8 cellular contexts compared by ENCODE assay signal in the genomic region with DNA sequence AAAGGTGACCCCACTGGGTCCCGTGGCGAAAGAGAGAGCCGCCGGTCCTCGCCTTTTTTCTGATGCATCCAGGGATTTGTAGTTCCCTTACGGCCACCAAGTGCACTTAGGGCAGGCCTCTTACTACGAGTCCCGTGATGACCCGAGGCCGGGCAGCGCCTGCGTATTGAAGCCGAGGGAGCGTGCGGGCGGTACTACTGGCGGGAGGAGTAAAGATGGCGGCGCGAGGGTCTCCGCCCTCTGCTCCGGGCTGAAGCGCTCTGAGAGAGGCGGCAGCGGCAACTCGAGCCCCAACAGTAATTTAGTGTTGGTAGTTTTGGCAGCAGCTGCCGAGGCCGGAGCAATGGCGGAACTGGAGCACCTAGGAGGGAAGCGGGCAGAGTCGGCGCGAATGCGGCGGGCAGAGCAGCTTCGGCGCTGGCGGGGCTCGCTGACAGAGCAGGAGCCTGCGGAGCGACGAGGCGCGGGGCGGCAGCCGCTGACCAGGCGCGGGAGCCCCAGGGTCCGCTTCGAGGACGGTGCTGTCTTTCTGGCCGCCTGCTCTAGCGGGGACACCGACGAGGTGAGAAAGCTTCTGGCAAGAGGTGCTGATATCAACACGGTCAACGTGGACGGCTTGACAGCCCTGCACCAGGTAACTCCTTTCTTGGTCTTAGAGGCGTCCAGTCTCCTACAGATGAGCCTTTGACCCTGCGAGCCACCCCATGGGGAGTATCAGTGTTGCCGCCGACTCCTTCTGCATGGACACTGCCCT. TPM values are rescaled to one million over a fixed set of nuclear protein-coding genes. Genes with fewer than 3 reads are reported as not detected.
DNase-seq lines count a peak whose midpoint lies in the region; TF ChIP-seq lines count a peak whose summit lies in the region.

A gene with protein sequence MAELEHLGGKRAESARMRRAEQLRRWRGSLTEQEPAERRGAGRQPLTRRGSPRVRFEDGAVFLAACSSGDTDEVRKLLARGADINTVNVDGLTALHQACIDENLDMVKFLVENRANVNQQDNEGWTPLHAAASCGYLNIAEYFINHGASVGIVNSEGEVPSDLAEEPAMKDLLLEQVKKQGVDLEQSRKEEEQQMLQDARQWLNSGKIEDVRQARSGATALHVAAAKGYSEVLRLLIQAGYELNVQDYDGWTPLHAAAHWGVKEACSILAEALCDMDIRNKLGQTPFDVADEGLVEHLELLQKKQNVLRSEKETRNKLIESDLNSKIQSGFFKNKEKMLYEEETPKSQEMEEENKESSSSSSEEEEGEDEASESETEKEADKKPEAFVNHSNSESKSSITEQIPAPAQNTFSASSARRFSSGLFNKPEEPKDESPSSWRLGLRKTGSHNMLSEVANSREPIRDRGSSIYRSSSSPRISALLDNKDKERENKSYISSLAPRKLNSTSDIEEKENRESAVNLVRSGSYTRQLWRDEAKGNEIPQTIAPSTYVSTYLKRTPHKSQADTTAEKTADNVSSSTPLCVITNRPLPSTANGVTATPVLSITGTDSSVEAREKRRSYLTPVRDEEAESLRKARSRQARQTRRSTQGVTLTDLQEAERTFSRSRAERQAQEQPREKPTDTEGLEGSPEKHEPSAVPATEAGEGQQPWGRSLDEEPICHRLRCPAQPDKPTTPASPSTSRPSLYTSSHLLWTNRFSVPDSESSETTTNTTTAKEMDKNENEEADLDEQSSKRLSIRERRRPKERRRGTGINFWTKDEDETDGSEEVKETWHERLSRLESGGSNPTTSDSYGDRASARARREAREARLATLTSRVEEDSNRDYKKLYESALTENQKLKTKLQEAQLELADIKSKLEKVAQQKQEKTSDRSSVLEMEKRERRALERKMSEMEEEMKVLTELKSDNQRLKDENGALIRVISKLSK (plus strand): TSS at position 191 of the 754 bp plus-strand sequence. CDS start 153 bp downstream, at position 344.

- DNase-seq in GM04503 (ENCODE audit: low read depth) (peak; percentile 97), HFFc6 (peak; percentile 99), NB4 (ENCODE audit: low read depth) (peak; percentile 99), SK-N-MC (ENCODE audit: low read depth, low spot score) (peak; percentile 85), germinal center (ENCODE audit: low spot score) (peak; percentile 86), nucleus accumbens (lab: John Stamatoyannopoulos, UW) (peak; percentile 78 to 100 (median 98)), suprapubic skin (ENCODE audit: low spot score in 2 of 2) (peak; percentile 99)
- DNase-seq in activated naive CD4-positive, alpha-beta T cell treated with anti-CD3 and anti-CD28 coated beads, Interleukin-2, amount 10 ng/mL, durations not matched to agents 7 days and 5 days: peak; percentile 98

- TF ChIP-seq POLR2A in NB4 (IDR thresholded peaks at IDR 0.05; ENCODE audit: extremely low read depth, insufficient read length) (peak; percentile 49), suprapubic skin (IDR thresholded peaks at IDR 0.05) (peak in 1 of 2 donors; percentile 45)

- peak within 1 kb of the TSS; percentile 80 for H3K9ac ChIP-seq in SK-N-MC (ENCODE audit: insufficient read length)

- H3K4me3 ChIP-seq in NB4 (ENCODE audit: low read depth, low read length): peak within 1 kb of the TSS; percentile 97
- peak within 1 kb of the TSS; percentile 89 for H3K4me3 ChIP-seq in SK-N-MC
- H3K4me3 ChIP-seq in suprapubic skin: peak within 1 kb of the TSS; percentile 99

- H3K27me3 Mint-ChIP-seq in HFFc6 (ENCODE audit: insufficient read depth): no peaks in the 10 kb centered on the region
- peaks cover 6% of the 10 kb centered on the region for H3K27me3 Mint-ChIP-seq in activated naive CD4-positive, alpha-beta T cell treated with anti-CD3 and anti-CD28 coated beads, Interleukin-2, amount 10 ng/mL, durations not matched to agents 7 days and 5 days

- peaks cover 12% of the 10 kb centered on the region for H3K4me1 ChIP-seq in suprapubic skin

- TF ChIP-seq EP300 in suprapubic skin (IDR thresholded peaks at IDR 0.05): no peak

- H3K36me3 ChIP-seq in SK-N-MC (ENCODE audit: insufficient read depth, low read length) (no peaks in the 10 kb centered on the region), suprapubic skin (no peaks in the 10 kb centered on the region)

- H3K4me3 Mint-ChIP-seq in HFFc6: peak within 1 kb of the TSS; percentile 93
- peak within 1 kb of the TSS; percentile 83 for H3K4me3 Mint-ChIP-seq in activated naive CD4-positive, alpha-beta T cell treated with anti-CD3 and anti-CD28 coated beads, Interleukin-2, amount 10 ng/mL, durations not matched to agents 7 days and 5 days

- H3K27ac ChIP-seq in SK-N-MC (peak within 1 kb of the TSS; percentile 27; the same call in 1 of the 2 replicates), suprapubic skin (peak within 1 kb of the TSS; percentile 90)

- no peaks in the 10 kb centered on the region for H3K9me3 Mint-ChIP-seq in HFFc6
- H3K9me3 Mint-ChIP-seq in activated naive CD4-positive, alpha-beta T cell treated with anti-CD3 and anti-CD28 coated beads, Interleukin-2, amount 10 ng/mL, durations not matched to agents 7 days and 5 days: no peaks in the 10 kb centered on the region

- WGBS in suprapubic skin: under 1% methylated on average over 13 of the region's 62 CpGs

- H3K27me3 ChIP-seq in suprapubic skin: no peaks in the 10 kb centered on the region

- no peak for TF ChIP-seq CTCF in HFFc6 (IDR thresholded peaks at IDR 0.05)
- TF ChIP-seq CTCF in NB4 (IDR thresholded peaks at IDR 0.05; ENCODE audit: low read depth, low read length): no peak
- TF ChIP-seq CTCF in suprapubic skin (IDR thresholded peaks at IDR 0.05): no peak

- H3K9me3 ChIP-seq in SK-N-MC (ENCODE audit: low read depth, low read length) (no peaks in the 10 kb centered on the region), suprapubic skin (no peaks in the 10 kb centered on the region)

- peak within 1 kb of the TSS; percentile 99 for H3K27ac Mint-ChIP-seq in HFFc6
- peak within 1 kb of the TSS; percentile 90 for H3K27ac Mint-ChIP-seq in activated naive CD4-positive, alpha-beta T cell treated with anti-CD3 and anti-CD28 coated beads, Interleukin-2, amount 10 ng/mL, durations not matched to agents 7 days and 5 days

- CTCF ChIA-PET in activated naive CD4-positive, alpha-beta T cell treated with anti-CD3 and anti-CD28 coated beads, Interleukin-2, amount 10 ng/mL, durations not matched to agents 7 days and 5 days (lab: Charles Lee): interaction anchor here (1.1 to 1.4 kb wide), 4 partner anchors 7 to 252 kb away, joined by 3 to 4 read pairs (median 4); partner anchors contain the start of gene UBE2T

- no peaks in the 10 kb centered on the region for H3K36me3 Mint-ChIP-seq in HFFc6 (ENCODE audit: low read depth)
- H3K36me3 Mint-ChIP-seq in activated naive CD4-positive, alpha-beta T cell treated with anti-CD3 and anti-CD28 coated beads, Interleukin-2, amount 10 ng/mL, durations not matched to agents 7 days and 5 days: no peaks in the 10 kb centered on the region

- H3K4me1 Mint-ChIP-seq in HFFc6 (ENCODE audit: low read depth): peaks cover 25% of the 10 kb centered on the region
- H3K4me1 Mint-ChIP-seq in activated naive CD4-positive, alpha-beta T cell treated with anti-CD3 and anti-CD28 coated beads, Interleukin-2, amount 10 ng/mL, durations not matched to agents 7 days and 5 days: peaks cover 25% of the 10 kb centered on the region

RNA-seq across cellular contexts. Expression of the gene that starts here (rescaled TPM):
- 1 to 10 TPM; 5.3 to 9.9 (median 6.9) TPM for total RNA-seq in HFFc6 (2021; fragmentation: NEBNext Ultra II Directional; extraction: Animal tissue kit (Norgen Biotek cat#: 25700))
- total RNA-seq in suprapubic skin: 10 to 100 TPM; 28.4 to 90.7 (median 30.8) TPM

Comparison
In these comparisons a context has a peak if more than half of its experiments do, and no peak if none do; other contexts are left out.
1. Peak in every context shown above with its lines: DNase-seq, H3K4me3 ChIP-seq and H3K27ac ChIP-seq.